ENCODE assay signal across 26 cellular contexts in the genomic region with DNA sequence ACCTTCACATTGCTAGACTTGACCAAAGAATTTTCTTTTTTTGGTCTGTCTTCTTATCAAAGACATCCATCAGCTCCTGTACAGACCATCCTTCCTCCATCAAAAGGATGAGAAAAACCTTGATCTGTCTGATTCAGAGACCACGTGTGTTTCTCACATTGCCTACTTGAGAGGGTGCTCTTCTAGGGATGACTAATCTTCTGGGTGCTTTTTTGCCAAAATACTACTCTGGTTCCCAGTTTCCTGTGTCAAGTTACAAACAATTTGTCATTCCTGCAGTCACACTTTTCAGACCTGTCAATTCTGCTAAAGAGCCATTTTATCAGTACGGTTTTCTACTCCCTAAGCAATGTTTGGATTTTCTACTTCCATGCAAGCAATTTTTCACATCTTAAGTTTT.
DNase-seq lines count a peak whose midpoint lies in the region; ATAC-seq and TF ChIP-seq lines count a peak whose summit lies in the region.
"Had no signal": no experiment of that assay in that cellular context is flagged by ENCODE, and none has a peak within 500 bp of the region (broad histone marks: within the 10 kb centered on the region; RNA-seq: fewer than 3 reads in every experiment).

No MANE protein-coding gene starts in this region.

- H3K4me3 ChIP-seq in astrocyte of the spinal cord (ENCODE audit: low read depth, low read length), result no peak overlapping the region
- H3K4me3 ChIP-seq: GM12878, HAP-1, SJSA1, upper lobe of right lung had no signal

- ATAC-seq in GM18498 (IDR thresholded peaks at IDR 0.05; ENCODE audit: unreplicated experiment), result no peak
- ATAC-seq: activated T-cell treated with anti-CD3 and anti-CD28 coated beads, Interleukin-2, amount 50 U/mL, for 4 hours; GM12878; Panc1; T-helper 17 cell; upper lobe of right lung had no signal

- DNase-seq in DMS53 (lab: John Stamatoyannopoulos, UW) (peak; percentile 16), DMS53 treated with DMSO at 0.1 percent for 48 hours (lab: John Stamatoyannopoulos, UW; ENCODE audit: unreplicated experiment) (no peak), LHCN-M2 (ENCODE audit: low read depth) (peak; percentile 50), astrocyte of the spinal cord (ENCODE audit: low read depth, low spot score) (peak; percentile 32), myocyte (ENCODE audit: low read depth) (peak; percentile 28), NCI-H510A treated with DMSO at 0.1 percent for 48 hours (lab: John Stamatoyannopoulos, UW) (no peak), UCSD-AML1 (lab: John Stamatoyannopoulos, UW; ENCODE audit: unreplicated experiment) (no peak)
- DNase-seq: activated CD4-positive, alpha-beta T cell treated with anti-CD3 and anti-CD28 coated beads for 48 hours; activated naive CD4-positive, alpha-beta T cell treated with Interleukin-2 at 50 U/mL for 16 hours; activated T-cell treated with anti-CD3 and anti-CD28 coated beads, Interleukin-2, amount 50 U/mL, for 4 hours; amniotic stem cell; CD8-positive, alpha-beta memory T cell; central memory CD4-positive, alpha-beta T cell; dermis blood vessel endothelial cell; naive B cell; NCI-H1105 treated with DMSO at 0.1 percent for 48 hours; NCI-H2081; NCI-H510A; substantia nigra; T-helper 17 cell; upper lobe of right lung had no signal

- TF ChIP-seq CTCF in astrocyte of the spinal cord (IDR thresholded peaks at IDR 0.05; ENCODE audit: low read depth, low read length), result no peak

- in situ Hi-C loops in astrocyte of the spinal cord (cut with HindIII; ENCODE audit: low sequenced_read_pairs), result no loop called here

Comparison
In these comparisons a context has a peak if more than half of its experiments do, and no peak if none do; other contexts are left out.
1. DNase-seq: peak in DMS53 (single experiment), LHCN-M2 (single experiment), astrocyte of the spinal cord (single experiment) and myocyte (single experiment); none in DMS53 treated with DMSO at 0.1 percent for 48 hours (single experiment), NCI-H510A treated with DMSO at 0.1 percent for 48 hours (single experiment) and UCSD-AML1 (single experiment).